Comparison of ENCODE assay signal across 26 cellular contexts in the genomic region with DNA sequence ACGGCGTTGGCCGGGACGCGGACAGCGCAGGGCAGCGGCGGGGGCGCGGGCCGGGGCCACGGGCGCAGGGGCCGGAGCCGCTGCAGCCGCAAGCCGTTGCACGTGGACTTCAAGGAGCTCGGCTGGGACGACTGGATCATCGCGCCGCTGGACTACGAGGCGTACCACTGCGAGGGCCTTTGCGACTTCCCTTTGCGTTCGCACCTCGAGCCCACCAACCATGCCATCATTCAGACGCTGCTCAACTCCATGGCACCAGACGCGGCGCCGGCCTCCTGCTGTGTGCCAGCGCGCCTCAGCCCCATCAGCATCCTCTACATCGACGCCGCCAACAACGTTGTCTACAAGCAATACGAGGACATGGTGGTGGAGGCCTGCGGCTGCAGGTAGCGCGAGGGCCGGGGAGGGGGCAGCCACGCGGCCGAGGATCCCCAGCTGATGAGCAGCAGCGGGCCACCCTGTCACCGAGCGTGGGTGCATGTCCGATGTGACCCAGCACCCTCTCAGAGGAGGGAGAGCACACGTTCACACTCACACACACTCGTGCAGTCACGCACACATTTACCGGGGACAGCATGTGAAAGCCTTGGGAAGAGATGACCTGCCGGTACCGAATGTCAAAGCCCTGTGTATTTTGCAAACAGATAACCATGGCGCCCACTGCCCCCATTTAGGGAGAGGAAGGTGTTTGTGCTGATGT. TPM values are rescaled to one million over a fixed set of nuclear protein-coding genes. Genes with fewer than 3 reads are reported as not detected.
A peak's percentile ranks its signal among the peaks of the same experiment; 100 is the strongest.
DNase-seq lines count a peak whose midpoint lies in the region; ATAC-seq, FAIRE-seq and TF ChIP-seq lines count a peak whose summit lies in the region.
"Had no signal": no experiment of that assay in that cellular context is flagged by ENCODE, and none has a peak within 500 bp of the region (broad histone marks: within the 10 kb centered on the region; RNA-seq: fewer than 3 reads in every experiment).

No MANE protein-coding gene starts in this region.

- intact Hi-C loops in transverse colon (cut with DNase I; ENCODE audit: low total_unique reads), result no loop called here

- H3K4me2 ChIP-seq in A549 (no peak overlapping the region), H9 (ENCODE audit: insufficient read depth, insufficient read length, low read length) (peak overlapping the region; percentile 12), neural progenitor cell (peak overlapping the region; percentile 56)

- H2AK5ac ChIP-seq in H9 (ENCODE audit: insufficient read length, low read length), result no peak overlapping the region

- no peak overlapping the region for H3K14ac ChIP-seq in H9 (ENCODE audit: insufficient read depth, low read length)

- H3K9me3 Mint-ChIP-seq in H9, result peaks cover 2 to 3% of the 10 kb centered on the region in 2 experiments; a peak in 1 of 5 replicates
- H3K9me3 Mint-ChIP-seq in endodermal cell, result peaks cover 15% of the 10 kb centered on the region
- no peaks in the 10 kb centered on the region for H3K9me3 Mint-ChIP-seq in neural progenitor cell
- no peaks in the 10 kb centered on the region for H3K9me3 Mint-ChIP-seq in progenitor cell of endocrine pancreas (ENCODE audit: low read depth)
- H3K9me3 Mint-ChIP-seq: activated B cell treated with CpG ODN at 0.5 μM for 24 hours; activated CD4-positive, alpha-beta memory T cell treated with anti-CD3 and anti-CD28 coated beads, Interleukin-2, amount 10 ng/mL, durations not matched to agents 7 days and 5 days had no signal

- H2BK120ac ChIP-seq in H9 (ENCODE audit: low read depth, low read length, poor library complexity, severe bottlenecking), result no peak overlapping the region

- no peak for TF ChIP-seq RAD21 in A549 (conservative IDR thresholded peaks at IDR 0.05 in 1 of 2, IDR thresholded peaks at IDR 0.05 in 1 of 2)

- H3K79me1 ChIP-seq in H9 (ENCODE audit: insufficient read depth, low read depth, low read length, poor library complexity, severe bottlenecking), result no peaks in the 10 kb centered on the region

- CTCF ChIA-PET in A549 (lab: Yijun Ruan, JAX), result interaction anchor here (0.5 to 10.3 kb wide), 7 partner anchors 8 to 356 kb away, joined by 3 to 191 read pairs (median 4); partner anchors contain the start of gene GDF7

- no peak overlapping the region for H4K5ac ChIP-seq in H9 (ENCODE audit: insufficient read length, low read depth, low read length)

- H3T11ph ChIP-seq in H9 (ENCODE audit: low read length), result no peak overlapping the region

- H3K4me1 Mint-ChIP-seq in H9 (peaks cover 39 to 69% of the 10 kb centered on the region in 2 experiments), endodermal cell (peaks cover 8% of the 10 kb centered on the region), neural progenitor cell (peaks cover 41% of the 10 kb centered on the region), progenitor cell of endocrine pancreas (ENCODE audit: low read depth) (peaks cover 1% of the 10 kb centered on the region)

- no peak overlapping the region for H3K23ac ChIP-seq in H9 (ENCODE audit: insufficient read length, low read depth, low read length)

- H2AFZ ChIP-seq in H9 (ENCODE audit: low read length) (no peak overlapping the region), neural progenitor cell (replicated peaks) (peak overlapping the region; percentile 53)

- peaks cover 92% of the 10 kb centered on the region for H3K27me3 Mint-ChIP-seq in H9 (ENCODE audit: low read depth)
- H3K27me3 Mint-ChIP-seq in endodermal cell (ENCODE audit: insufficient read depth), result peaks cover 77% of the 10 kb centered on the region
- H3K27me3 Mint-ChIP-seq in neural progenitor cell (ENCODE audit: insufficient read depth, low read depth), result peaks cover 73% of the 10 kb centered on the region
- peaks cover 79% of the 10 kb centered on the region for H3K27me3 Mint-ChIP-seq in progenitor cell of endocrine pancreas

- peak overlapping the region in 1 of 2 experiments; percentile 72; a peak in 2 of 5 replicates for H3K4me3 Mint-ChIP-seq in H9
- H3K4me3 Mint-ChIP-seq in endodermal cell, result no peak overlapping the region
- H3K4me3 Mint-ChIP-seq in neural progenitor cell, result peak overlapping the region; percentile 52
- H3K4me3 Mint-ChIP-seq in progenitor cell of endocrine pancreas (ENCODE audit: low read depth), result no peak overlapping the region
- H3K4me3 Mint-ChIP-seq: activated CD4-positive, alpha-beta memory T cell treated with anti-CD3 and anti-CD28 coated beads, Interleukin-2, amount 10 ng/mL, durations not matched to agents 7 days and 5 days had no signal

- H3K4me3 ChIP-seq in A549 (no peak overlapping the region), endodermal cell (ENCODE audit: low read length) (no peak overlapping the region), neural progenitor cell (no peak overlapping the region), transverse colon (no peak overlapping the region)
- H3K4me3 ChIP-seq: adrenal gland; BLaER1 treated with 17β-estradiol and CSF1 and Interleukin-3, amounts not matched to agents 10 nM and 100 nM; mucosa of descending colon; uterus had no signal

- FAIRE-seq in A549 (lab: Jason Lieb, UNC), result no peak
- FAIRE-seq: endometrium had no signal

- TF ChIP-seq POLR2A in A549 (IDR thresholded peaks at IDR 0.05; ENCODE audit: low read length) (no peak), transverse colon (IDR thresholded peaks at IDR 0.05) (no peak)

- no peak overlapping the region for H3K18ac ChIP-seq in H9 (ENCODE audit: insufficient read length, low read depth, low read length)

- no peak overlapping the region for H2BK12ac ChIP-seq in H9 (ENCODE audit: insufficient read length, low read depth, low read length)

- in situ Hi-C loops in transverse colon (cut with MboI; ENCODE audit: low pct_ligation_motif_present in 1 of 4, low pct_unique_long_range_greater_than_20kb in 1 of 4, low sequenced_read_pairs in 3 of 4), result loop anchor here in 3 of 4 donors (25.0 kb wide), 1 partner anchor 441 kb away; the partner anchor contains the start of gene TDRD15 (in 3 of the 3)

- H4K20me1 ChIP-seq in H9 (ENCODE audit: control insufficient read depth, insufficient read depth, insufficient read length) (no peaks in the 10 kb centered on the region), neural progenitor cell (ENCODE audit: low read depth) (peaks cover 76% of the 10 kb centered on the region)

- no peak overlapping the region for H2BK5ac ChIP-seq in H9 (ENCODE audit: insufficient read length, low read length)

- peaks cover 9% of the 10 kb centered on the region for H3F3A ChIP-seq in neural progenitor cell (ENCODE audit: low read depth)

- H3K4ac ChIP-seq in H9 (ENCODE audit: low read depth, low read length), result no peak overlapping the region

- H3K9me3 ChIP-seq in A549 (no peaks in the 10 kb centered on the region), H9 (ENCODE audit: control insufficient read depth, low read depth, low read length) (no peaks in the 10 kb centered on the region), endodermal cell (ENCODE audit: control insufficient read depth, low read length) (no peaks in the 10 kb centered on the region), neural progenitor cell (ENCODE audit: low read depth) (no peaks in the 10 kb centered on the region), transverse colon (no peaks in the 10 kb centered on the region)
- H3K9me3 ChIP-seq: adrenal gland, mucosa of descending colon, right atrium auricular region, uterus had no signal

- H3K79me2 ChIP-seq in H9 (ENCODE audit: insufficient read depth, low read length) (no peaks in the 10 kb centered on the region), neural progenitor cell (ENCODE audit: low read depth) (no peaks in the 10 kb centered on the region)

- POLR2A ChIA-PET in A549 (lab: Yijun Ruan, JAX), result no interaction called here

- 88% methylated on average over 56 of the region's 60 CpGs for WGBS in A549 (ENCODE audit: missing lambda C conversion rate)
- no CpG with 5 or more reads among the region's 60 CpGs for WGBS in H9 (ENCODE audit: extremely low coverage, insufficient read length, low lambda C conversion rate)
- WGBS in endodermal cell (ENCODE audit: insufficient coverage in 1 of 2, insufficient read length in 1 of 2), 2 experiments, result 8 to 17% methylated on average over 1 to 60 of the region's 60 CpGs
- 7 to 47% methylated on average over 3 to 55 of the region's 60 CpGs for WGBS in transverse colon (ENCODE audit: low coverage in 1 of 2), 2 donors

- H3K36me3 ChIP-seq in endodermal cell (ENCODE audit: control insufficient read depth, insufficient read depth, low read length) (no peaks in the 10 kb centered on the region), neural progenitor cell (no peaks in the 10 kb centered on the region), transverse colon (no peaks in the 10 kb centered on the region)
- H3K36me3 ChIP-seq: adrenal gland; BLaER1 treated with 17β-estradiol and CSF1 and Interleukin-3, amounts not matched to agents 10 nM and 100 nM; right atrium auricular region; uterus had no signal

- H2BK15ac ChIP-seq in H9 (ENCODE audit: low read depth, low read length), result no peak overlapping the region

- H3K9ac ChIP-seq in H9 (ENCODE audit: extremely low read depth, insufficient read length, low read length), result no peak overlapping the region
- H3K9ac ChIP-seq in endodermal cell (ENCODE audit: extremely low read depth, low read length, poor library complexity, severe bottlenecking), result no peak overlapping the region
- H3K9ac ChIP-seq in neural progenitor cell, result no peak overlapping the region
- H3K9ac ChIP-seq: BLaER1 treated with 17β-estradiol and CSF1 and Interleukin-3, amounts not matched to agents 10 nM and 100 nM had no signal

- TF ChIP-seq EP300 in A549 (IDR thresholded peaks at IDR 0.05), result no peak
- no peak for TF ChIP-seq EP300 in transverse colon (IDR thresholded peaks at IDR 0.05; ENCODE audit: low read depth)

- no peak for DNase-seq in A549 (ENCODE audit: low read depth in 1 of 2, low spot score in 1 of 2)
- DNase-seq in H9, result peak; percentile 56
- peak; percentile 76 for DNase-seq in endodermal cell
- peak; percentile 52 for DNase-seq in neural progenitor cell (ENCODE audit: low spot score)
- DNase-seq in iPS-NIHi11 (ENCODE audit: low spot score), result no peak
- no peak for DNase-seq in transverse colon
- no peak for DNase-seq in progenitor cell of endocrine pancreas (ENCODE audit: low spot score, unreplicated experiment)
- DNase-seq in hepatic stellate cell (ENCODE audit: low spot score), result no peak
- DNase-seq: ACHN; activated B cell treated with CpG ODN at 0.5 μM for 24 hours; activated CD4-positive, alpha-beta memory T cell treated with anti-CD3 and anti-CD28 coated beads, Interleukin-2, amount 10 ng/mL, durations not matched to agents 7 days and 5 days; activated T-cell treated with anti-CD3 and anti-CD28 coated beads for 4 hours; Calu3; KG1; mucosa of descending colon; NCI-H146; NCI-H2171; NCI-H524; nucleus accumbens; uterus had no signal

- H3K4me1 ChIP-seq in A549 (peaks cover 21% of the 10 kb centered on the region), H9 (ENCODE audit: insufficient read depth, low read length) (peaks cover 4% of the 10 kb centered on the region; the same call in 1 of the 2 replicates), endodermal cell (ENCODE audit: control insufficient read depth, insufficient read depth, low read length) (no peaks in the 10 kb centered on the region), neural progenitor cell (peaks cover 30% of the 10 kb centered on the region), transverse colon (peaks cover 9 to 43% (median 23%) of the 10 kb centered on the region in 4 donors)

- H3K36me3 Mint-ChIP-seq in H9 (ENCODE audit: insufficient read depth in 1 of 3, low read depth in 3 of 3), result peaks cover 0 to 2% (median 0%) of the 10 kb centered on the region in 3 experiments; a peak in 1 of 7 replicates
- no peaks in the 10 kb centered on the region for H3K36me3 Mint-ChIP-seq in endodermal cell (ENCODE audit: low read depth)
- peaks cover 7% of the 10 kb centered on the region for H3K36me3 Mint-ChIP-seq in neural progenitor cell
- H3K36me3 Mint-ChIP-seq in progenitor cell of endocrine pancreas (ENCODE audit: insufficient read depth), result no peaks in the 10 kb centered on the region

- no peak overlapping the region for H2BK20ac ChIP-seq in H9 (ENCODE audit: low read depth, low read length, poor library complexity, severe bottlenecking)

- no peak overlapping the region for H4K8ac ChIP-seq in H9 (replicated peaks; ENCODE audit: insufficient read length, low read depth, low read length)

- H3K27ac Mint-ChIP-seq in H9, result no peak overlapping the region
- H3K27ac Mint-ChIP-seq in endodermal cell, result no peak overlapping the region
- no peak overlapping the region for H3K27ac Mint-ChIP-seq in neural progenitor cell
- no peak overlapping the region for H3K27ac Mint-ChIP-seq in progenitor cell of endocrine pancreas
- H3K27ac Mint-ChIP-seq: activated CD4-positive, alpha-beta memory T cell treated with anti-CD3 and anti-CD28 coated beads, Interleukin-2, amount 10 ng/mL, durations not matched to agents 7 days and 5 days had no signal

- peaks cover 68% of the 10 kb centered on the region for H3K27me3 ChIP-seq in H9 (ENCODE audit: insufficient read depth, low read length)
- H3K27me3 ChIP-seq in endodermal cell (ENCODE audit: control insufficient read depth, insufficient read depth, low read length, poor library complexity, severe bottlenecking), result peaks cover 84% of the 10 kb centered on the region
- H3K27me3 ChIP-seq in neural progenitor cell, result peaks cover 97% of the 10 kb centered on the region
- peaks cover 78% of the 10 kb centered on the region for H3K27me3 ChIP-seq in transverse colon

- H3K27ac ChIP-seq in A549, result no peak overlapping the region
- no peak overlapping the region for H3K27ac ChIP-seq in H9 (ENCODE audit: insufficient read length, low read depth, low read length)
- no peak overlapping the region for H3K27ac ChIP-seq in endodermal cell (ENCODE audit: low read depth, low read length)
- H3K27ac ChIP-seq in neural progenitor cell, result no peak overlapping the region
- H3K27ac ChIP-seq in transverse colon, result no peak overlapping the region
- H3K27ac ChIP-seq: adrenal gland; BLaER1 treated with 17β-estradiol and CSF1 and Interleukin-3, amounts not matched to agents 10 nM and 100 nM; right atrium auricular region; uterus had no signal

- H4K91ac ChIP-seq in H9 (ENCODE audit: insufficient read length, low read depth, low read length), result no peak overlapping the region

- no peak for TF ChIP-seq CTCF in A549 (IDR thresholded peaks at IDR 0.05)
- TF ChIP-seq CTCF in H9 (conservative IDR thresholded peaks at IDR 0.05), result no peak
- no peak for TF ChIP-seq CTCF in endodermal cell (conservative IDR thresholded peaks at IDR 0.05)
- TF ChIP-seq CTCF in neural progenitor cell (IDR thresholded peaks at IDR 0.05), result no peak
- TF ChIP-seq CTCF in transverse colon (IDR thresholded peaks at IDR 0.05), result no peak
- TF ChIP-seq CTCF in progenitor cell of endocrine pancreas (IDR thresholded peaks at IDR 0.05; ENCODE audit: unreplicated experiment), result no peak

- peaks cover 10% of the 10 kb centered on the region for H3K23me2 ChIP-seq in H9 (ENCODE audit: insufficient read length, low read depth, low read length, poor library complexity, severe bottlenecking)

- no peak for ATAC-seq in A549
- ATAC-seq: left lobe of liver, mucosa of descending colon had no signal

- no peak overlapping the region for H3K56ac ChIP-seq in H9 (ENCODE audit: insufficient read length, low read depth, low read length)

RNA-seq across cellular contexts. Expression of gene GDF7, which starts 4.2 kb away (rescaled TPM):
- 0.05 and 0.09 TPM in 2 replicates for polyA plus RNA-seq in A549 (2011; rRNA removed)
- polyA plus RNA-seq in A549 (2012; cell fraction: cytosol; rRNA removed), result 0.01 and 0.04 TPM in 2 replicates
- 0.02 and 0.07 TPM in 2 replicates for polyA plus RNA-seq in A549 (2012; cell fraction: nucleus; rRNA removed)
- polyA plus RNA-seq in A549 (2017; fragmentation: RNase III; extraction: RNeasy Plus Mini Kit Qiagen cat#74134 plus additional on column Dnase treatment), result 0.03 TPM in 3 replicates
- polyA minus RNA-seq in A549 (2011; rRNA and poly(A)+ RNA removed), result 0.17 and 0.19 TPM in 2 replicates
- 0.04 TPM in 1 of 2 replicates, not detected in the other for total RNA-seq in H9 (2021)
- total RNA-seq in endodermal cell, result under 1 TPM; 0.07 to 0.09 TPM
- 9.4 TPM for polyA plus RNA-seq in endodermal cell (2013, experiment 1 of 2)
- polyA plus RNA-seq in endodermal cell (2013, experiment 2 of 2), result 8.1 TPM
- total RNA-seq in neural progenitor cell (ENCODE audit: low replicate concordance), result not detected in 2 replicates
- 1 to 10 TPM in 1 of 4 donors, under 1 TPM in 3; 0.20 to 1.1 (median 0.58) TPM for total RNA-seq in transverse colon
- 0.16 and 0.17 TPM in 2 replicates for total RNA-seq in progenitor cell of endocrine pancreas
- total RNA-seq: activated CD4-positive, alpha-beta memory T cell treated with anti-CD3 and anti-CD28 coated beads, Interleukin-2, amount 10 ng/mL, durations not matched to agents 7 days and 5 days; Calu3 had no signal
- polyA plus RNA-seq: fibroblast of lung had no signal

RNA-seq across cellular contexts. Expression of gene HS1BP3, which starts 20.3 kb away (rescaled TPM):
- 12.4 and 13.8 TPM in 2 replicates for polyA plus RNA-seq in A549 (2011; rRNA removed)
- 19.3 and 23.8 TPM in 2 replicates for polyA plus RNA-seq in A549 (2012; cell fraction: cytosol; rRNA removed)
- polyA plus RNA-seq in A549 (2012; cell fraction: nucleus; rRNA removed), result 35.4 and 36.6 TPM in 2 replicates
- polyA plus RNA-seq in A549 (2017; fragmentation: RNase III; extraction: RNeasy Plus Mini Kit Qiagen cat#74134 plus additional on column Dnase treatment), result 17.7 to 23.5 TPM (median 20.5 TPM) in 3 replicates
- polyA minus RNA-seq in A549 (2011; rRNA and poly(A)+ RNA removed), result 17.5 and 21.2 TPM in 2 replicates
- total RNA-seq in H9 (2021), result 10.8 and 11.1 TPM in 2 replicates
- 10 to 100 TPM; 23.0 to 26.2 TPM for total RNA-seq in endodermal cell
- polyA plus RNA-seq in endodermal cell (2013, experiment 1 of 2), result 19.6 TPM
- polyA plus RNA-seq in endodermal cell (2013, experiment 2 of 2), result 16.8 TPM
- total RNA-seq in neural progenitor cell (ENCODE audit: low replicate concordance), result 10.0 and 19.5 TPM in 2 replicates
- 10 to 100 TPM; 29.5 to 44.2 (median 33.1) TPM for total RNA-seq in transverse colon
- total RNA-seq in progenitor cell of endocrine pancreas, result 15.9 and 16.5 TPM in 2 replicates

Comparison
In these comparisons a context has a peak if more than half of its experiments do, and no peak if none do; other contexts are left out.
1. DNase-seq: peak in H9 (single experiment), endodermal cell (single experiment) and neural progenitor cell (single experiment); none in A549 (0 of 2), iPS-NIHi11 (single experiment), transverse colon (single experiment), progenitor cell of endocrine pancreas (single experiment) and hepatic stellate cell (single experiment).